In the genomic region with DNA sequence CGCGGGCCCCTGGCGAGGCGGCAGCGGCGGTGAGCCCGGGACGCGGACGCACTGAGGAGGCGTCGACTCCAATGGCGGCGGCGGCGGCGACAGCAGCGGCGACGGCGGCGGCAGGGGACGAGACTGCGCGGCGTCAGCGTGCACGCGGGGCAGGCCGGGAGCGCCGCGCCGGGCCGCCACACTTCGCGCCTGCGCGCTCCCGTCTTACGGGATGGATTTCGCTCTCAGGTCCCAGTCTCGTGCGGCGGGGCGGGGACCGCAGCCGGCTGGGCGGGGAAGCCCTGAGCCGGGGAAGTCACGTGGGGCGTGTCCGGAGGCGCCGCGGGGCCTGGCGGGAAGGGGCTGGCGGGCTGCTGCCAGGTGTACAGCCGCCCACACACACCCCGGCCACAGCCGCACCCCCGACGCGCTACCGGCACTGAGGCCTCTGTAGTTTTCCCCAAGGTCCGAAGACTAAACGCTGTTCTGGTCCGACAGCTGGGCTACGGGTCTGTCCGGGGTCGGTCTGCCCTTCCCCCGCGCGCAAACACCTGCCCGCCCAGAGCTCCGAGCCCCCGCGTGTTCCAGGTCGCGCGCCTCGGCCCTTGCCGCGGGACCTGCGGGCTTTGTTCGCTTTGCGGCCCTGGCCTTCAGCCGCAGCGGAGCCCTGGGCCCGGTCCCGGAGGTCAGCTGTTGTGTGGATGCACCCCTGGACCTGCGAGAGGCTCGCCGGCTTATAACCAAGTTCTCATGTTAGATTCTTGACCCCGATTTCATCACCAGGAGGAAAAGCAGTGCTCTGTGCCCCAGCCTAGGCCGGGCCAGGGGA, we compare ENCODE assay signal across 1 cellular context.
TF ChIP-seq lines count a peak whose summit lies in the region.

A gene (minus strand): TSS at position 91 of the 808 bp plus-strand sequence. CDS start 239 bp downstream, outside the sequence.

TF ChIP-seq in K562, 482 proteins besides CTCF, POLR2A, EP300 and RAD21 (continued from another document and continues in another):
- TF ChIP-seq, protein P1, sequence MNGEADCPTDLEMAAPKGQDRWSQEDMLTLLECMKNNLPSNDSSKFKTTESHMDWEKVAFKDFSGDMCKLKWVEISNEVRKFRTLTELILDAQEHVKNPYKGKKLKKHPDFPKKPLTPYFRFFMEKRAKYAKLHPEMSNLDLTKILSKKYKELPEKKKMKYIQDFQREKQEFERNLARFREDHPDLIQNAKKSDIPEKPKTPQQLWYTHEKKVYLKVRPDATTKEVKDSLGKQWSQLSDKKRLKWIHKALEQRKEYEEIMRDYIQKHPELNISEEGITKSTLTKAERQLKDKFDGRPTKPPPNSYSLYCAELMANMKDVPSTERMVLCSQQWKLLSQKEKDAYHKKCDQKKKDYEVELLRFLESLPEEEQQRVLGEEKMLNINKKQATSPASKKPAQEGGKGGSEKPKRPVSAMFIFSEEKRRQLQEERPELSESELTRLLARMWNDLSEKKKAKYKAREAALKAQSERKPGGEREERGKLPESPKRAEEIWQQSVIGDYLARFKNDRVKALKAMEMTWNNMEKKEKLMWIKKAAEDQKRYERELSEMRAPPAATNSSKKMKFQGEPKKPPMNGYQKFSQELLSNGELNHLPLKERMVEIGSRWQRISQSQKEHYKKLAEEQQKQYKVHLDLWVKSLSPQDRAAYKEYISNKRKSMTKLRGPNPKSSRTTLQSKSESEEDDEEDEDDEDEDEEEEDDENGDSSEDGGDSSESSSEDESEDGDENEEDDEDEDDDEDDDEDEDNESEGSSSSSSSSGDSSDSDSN (IDR thresholded peaks at IDR 0.05; ENCODE audit: borderline replicate concordance in 1 of 2, low read depth in 2 of 2, low read length in 2 of 2) = 0 out of 4 replicates have a peak, but pooled peaks of 1 of the 2 experiments have one; percentile 35
- TF ChIP-seq, protein P2, sequence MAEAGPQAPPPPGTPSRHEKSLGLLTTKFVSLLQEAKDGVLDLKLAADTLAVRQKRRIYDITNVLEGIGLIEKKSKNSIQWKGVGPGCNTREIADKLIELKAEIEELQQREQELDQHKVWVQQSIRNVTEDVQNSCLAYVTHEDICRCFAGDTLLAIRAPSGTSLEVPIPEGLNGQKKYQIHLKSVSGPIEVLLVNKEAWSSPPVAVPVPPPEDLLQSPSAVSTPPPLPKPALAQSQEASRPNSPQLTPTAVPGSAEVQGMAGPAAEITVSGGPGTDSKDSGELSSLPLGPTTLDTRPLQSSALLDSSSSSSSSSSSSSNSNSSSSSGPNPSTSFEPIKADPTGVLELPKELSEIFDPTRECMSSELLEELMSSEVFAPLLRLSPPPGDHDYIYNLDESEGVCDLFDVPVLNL (CRISPR knock-in tag; IDR thresholded peaks at IDR 0.05; ENCODE audit: low read depth) = no peak
- TF ChIP-seq, protein P3, sequence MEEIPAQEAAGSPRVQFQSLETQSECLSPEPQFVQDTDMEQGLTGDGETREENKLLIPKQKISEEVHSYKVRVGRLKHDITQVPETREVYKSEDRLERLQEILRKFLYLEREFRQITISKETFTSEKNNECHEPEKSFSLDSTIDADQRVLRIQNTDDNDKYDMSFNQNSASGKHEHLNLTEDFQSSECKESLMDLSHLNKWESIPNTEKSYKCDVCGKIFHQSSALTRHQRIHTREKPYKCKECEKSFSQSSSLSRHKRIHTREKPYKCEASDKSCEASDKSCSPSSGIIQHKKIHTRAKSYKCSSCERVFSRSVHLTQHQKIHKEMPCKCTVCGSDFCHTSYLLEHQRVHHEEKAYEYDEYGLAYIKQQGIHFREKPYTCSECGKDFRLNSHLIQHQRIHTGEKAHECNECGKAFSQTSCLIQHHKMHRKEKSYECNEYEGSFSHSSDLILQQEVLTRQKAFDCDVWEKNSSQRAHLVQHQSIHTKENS (CRISPR knock-in tag; IDR thresholded peaks at IDR 0.05) = no peak
- TF ChIP-seq, protein P4, sequence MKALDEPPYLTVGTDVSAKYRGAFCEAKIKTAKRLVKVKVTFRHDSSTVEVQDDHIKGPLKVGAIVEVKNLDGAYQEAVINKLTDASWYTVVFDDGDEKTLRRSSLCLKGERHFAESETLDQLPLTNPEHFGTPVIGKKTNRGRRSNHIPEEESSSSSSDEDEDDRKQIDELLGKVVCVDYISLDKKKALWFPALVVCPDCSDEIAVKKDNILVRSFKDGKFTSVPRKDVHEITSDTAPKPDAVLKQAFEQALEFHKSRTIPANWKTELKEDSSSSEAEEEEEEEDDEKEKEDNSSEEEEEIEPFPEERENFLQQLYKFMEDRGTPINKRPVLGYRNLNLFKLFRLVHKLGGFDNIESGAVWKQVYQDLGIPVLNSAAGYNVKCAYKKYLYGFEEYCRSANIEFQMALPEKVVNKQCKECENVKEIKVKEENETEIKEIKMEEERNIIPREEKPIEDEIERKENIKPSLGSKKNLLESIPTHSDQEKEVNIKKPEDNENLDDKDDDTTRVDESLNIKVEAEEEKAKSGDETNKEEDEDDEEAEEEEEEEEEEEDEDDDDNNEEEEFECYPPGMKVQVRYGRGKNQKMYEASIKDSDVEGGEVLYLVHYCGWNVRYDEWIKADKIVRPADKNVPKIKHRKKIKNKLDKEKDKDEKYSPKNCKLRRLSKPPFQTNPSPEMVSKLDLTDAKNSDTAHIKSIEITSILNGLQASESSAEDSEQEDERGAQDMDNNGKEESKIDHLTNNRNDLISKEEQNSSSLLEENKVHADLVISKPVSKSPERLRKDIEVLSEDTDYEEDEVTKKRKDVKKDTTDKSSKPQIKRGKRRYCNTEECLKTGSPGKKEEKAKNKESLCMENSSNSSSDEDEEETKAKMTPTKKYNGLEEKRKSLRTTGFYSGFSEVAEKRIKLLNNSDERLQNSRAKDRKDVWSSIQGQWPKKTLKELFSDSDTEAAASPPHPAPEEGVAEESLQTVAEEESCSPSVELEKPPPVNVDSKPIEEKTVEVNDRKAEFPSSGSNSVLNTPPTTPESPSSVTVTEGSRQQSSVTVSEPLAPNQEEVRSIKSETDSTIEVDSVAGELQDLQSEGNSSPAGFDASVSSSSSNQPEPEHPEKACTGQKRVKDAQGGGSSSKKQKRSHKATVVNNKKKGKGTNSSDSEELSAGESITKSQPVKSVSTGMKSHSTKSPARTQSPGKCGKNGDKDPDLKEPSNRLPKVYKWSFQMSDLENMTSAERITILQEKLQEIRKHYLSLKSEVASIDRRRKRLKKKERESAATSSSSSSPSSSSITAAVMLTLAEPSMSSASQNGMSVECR (CRISPR knock-in tag; IDR thresholded peaks at IDR 0.05) = no peak
- TF ChIP-seq PHB2 (IDR thresholded peaks at IDR 0.05; ENCODE audit: low read depth) (no peak), ZKSCAN8 (CRISPR knock-in tag; IDR thresholded peaks at IDR 0.05) (no peak), EHMT2 (IDR thresholded peaks at IDR 0.05) (no peak), DIDO1 (tag; IDR thresholded peaks at IDR 0.05; ENCODE audit: low read depth) (no peak), ESRRA (IDR thresholded peaks at IDR 0.05; ENCODE audit: borderline replicate concordance, low read depth) (peak; percentile 79; the same call in 1 of the 2 replicates), PHF8 (IDR thresholded peaks at IDR 0.05; ENCODE audit: borderline replicate concordance, low read length) (peak; percentile 76; the same call in 1 of the 2 replicates), ZNF699 (CRISPR knock-in tag; IDR thresholded peaks at IDR 0.05; ENCODE audit: insufficient replicate concordance) (no peak), NRF1 (conservative IDR thresholded peaks at IDR 0.05 in 1 of 2, IDR thresholded peaks at IDR 0.05 in 1 of 2) (peak; percentile 89 to 92), ZSCAN29 (IDR thresholded peaks at IDR 0.05) (peak; percentile 29; the same call in 1 of the 2 replicates), RBM25 (IDR thresholded peaks at IDR 0.05; ENCODE audit: low read depth, low read length, severe bottlenecking) (no peak), NFATC3 (IDR thresholded peaks at IDR 0.05) (no peak), MBD2 (IDR thresholded peaks at IDR 0.05; ENCODE audit: borderline replicate concordance, low read depth) (no peak), SMARCC2 (IDR thresholded peaks at IDR 0.05; ENCODE audit: low read depth) (0 out of 2 replicates have a peak, but pooled peaks have one; percentile 22), NCOA4 (IDR thresholded peaks at IDR 0.05; ENCODE audit: partially characterized antibody) (no peak), NR4A1 (CRISPR knock-in tag; IDR thresholded peaks at IDR 0.05) (0 out of 2 replicates have a peak, but pooled peaks have one; percentile 63), NR4A1 (tag; IDR thresholded peaks at IDR 0.05) (no peak)
- TF ChIP-seq, protein P5, sequence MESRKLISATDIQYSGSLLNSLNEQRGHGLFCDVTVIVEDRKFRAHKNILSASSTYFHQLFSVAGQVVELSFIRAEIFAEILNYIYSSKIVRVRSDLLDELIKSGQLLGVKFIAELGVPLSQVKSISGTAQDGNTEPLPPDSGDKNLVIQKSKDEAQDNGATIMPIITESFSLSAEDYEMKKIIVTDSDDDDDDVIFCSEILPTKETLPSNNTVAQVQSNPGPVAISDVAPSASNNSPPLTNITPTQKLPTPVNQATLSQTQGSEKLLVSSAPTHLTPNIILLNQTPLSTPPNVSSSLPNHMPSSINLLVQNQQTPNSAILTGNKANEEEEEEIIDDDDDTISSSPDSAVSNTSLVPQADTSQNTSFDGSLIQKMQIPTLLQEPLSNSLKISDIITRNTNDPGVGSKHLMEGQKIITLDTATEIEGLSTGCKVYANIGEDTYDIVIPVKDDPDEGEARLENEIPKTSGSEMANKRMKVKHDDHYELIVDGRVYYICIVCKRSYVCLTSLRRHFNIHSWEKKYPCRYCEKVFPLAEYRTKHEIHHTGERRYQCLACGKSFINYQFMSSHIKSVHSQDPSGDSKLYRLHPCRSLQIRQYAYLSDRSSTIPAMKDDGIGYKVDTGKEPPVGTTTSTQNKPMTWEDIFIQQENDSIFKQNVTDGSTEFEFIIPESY (CRISPR knock-in tag; IDR thresholded peaks at IDR 0.05) = no peak
- TF ChIP-seq, protein P6, sequence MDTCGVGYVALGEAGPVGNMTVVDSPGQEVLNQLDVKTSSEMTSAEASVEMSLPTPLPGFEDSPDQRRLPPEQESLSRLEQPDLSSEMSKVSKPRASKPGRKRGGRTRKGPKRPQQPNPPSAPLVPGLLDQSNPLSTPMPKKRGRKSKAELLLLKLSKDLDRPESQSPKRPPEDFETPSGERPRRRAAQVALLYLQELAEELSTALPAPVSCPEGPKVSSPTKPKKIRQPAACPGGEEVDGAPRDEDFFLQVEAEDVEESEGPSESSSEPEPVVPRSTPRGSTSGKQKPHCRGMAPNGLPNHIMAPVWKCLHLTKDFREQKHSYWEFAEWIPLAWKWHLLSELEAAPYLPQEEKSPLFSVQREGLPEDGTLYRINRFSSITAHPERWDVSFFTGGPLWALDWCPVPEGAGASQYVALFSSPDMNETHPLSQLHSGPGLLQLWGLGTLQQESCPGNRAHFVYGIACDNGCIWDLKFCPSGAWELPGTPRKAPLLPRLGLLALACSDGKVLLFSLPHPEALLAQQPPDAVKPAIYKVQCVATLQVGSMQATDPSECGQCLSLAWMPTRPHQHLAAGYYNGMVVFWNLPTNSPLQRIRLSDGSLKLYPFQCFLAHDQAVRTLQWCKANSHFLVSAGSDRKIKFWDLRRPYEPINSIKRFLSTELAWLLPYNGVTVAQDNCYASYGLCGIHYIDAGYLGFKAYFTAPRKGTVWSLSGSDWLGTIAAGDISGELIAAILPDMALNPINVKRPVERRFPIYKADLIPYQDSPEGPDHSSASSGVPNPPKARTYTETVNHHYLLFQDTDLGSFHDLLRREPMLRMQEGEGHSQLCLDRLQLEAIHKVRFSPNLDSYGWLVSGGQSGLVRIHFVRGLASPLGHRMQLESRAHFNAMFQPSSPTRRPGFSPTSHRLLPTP (IDR thresholded peaks at IDR 0.05; ENCODE audit: borderline replicate concordance, extremely low read depth, insufficient read length) = no peak
- TF ChIP-seq, protein P7, sequence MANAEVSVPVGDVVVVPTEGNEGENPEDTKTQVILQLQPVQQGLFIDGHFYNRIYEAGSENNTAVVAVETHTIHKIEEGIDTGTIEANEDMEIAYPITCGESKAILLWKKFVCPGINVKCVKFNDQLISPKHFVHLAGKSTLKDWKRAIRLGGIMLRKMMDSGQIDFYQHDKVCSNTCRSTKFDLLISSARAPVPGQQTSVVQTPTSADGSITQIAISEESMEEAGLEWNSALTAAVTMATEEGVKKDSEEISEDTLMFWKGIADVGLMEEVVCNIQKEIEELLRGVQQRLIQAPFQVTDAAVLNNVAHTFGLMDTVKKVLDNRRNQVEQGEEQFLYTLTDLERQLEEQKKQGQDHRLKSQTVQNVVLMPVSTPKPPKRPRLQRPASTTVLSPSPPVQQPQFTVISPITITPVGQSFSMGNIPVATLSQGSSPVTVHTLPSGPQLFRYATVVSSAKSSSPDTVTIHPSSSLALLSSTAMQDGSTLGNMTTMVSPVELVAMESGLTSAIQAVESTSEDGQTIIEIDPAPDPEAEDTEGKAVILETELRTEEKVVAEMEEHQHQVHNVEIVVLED (CRISPR knock-in tag; IDR thresholded peaks at IDR 0.05) = peak; percentile 97
- TF ChIP-seq, protein P8, sequence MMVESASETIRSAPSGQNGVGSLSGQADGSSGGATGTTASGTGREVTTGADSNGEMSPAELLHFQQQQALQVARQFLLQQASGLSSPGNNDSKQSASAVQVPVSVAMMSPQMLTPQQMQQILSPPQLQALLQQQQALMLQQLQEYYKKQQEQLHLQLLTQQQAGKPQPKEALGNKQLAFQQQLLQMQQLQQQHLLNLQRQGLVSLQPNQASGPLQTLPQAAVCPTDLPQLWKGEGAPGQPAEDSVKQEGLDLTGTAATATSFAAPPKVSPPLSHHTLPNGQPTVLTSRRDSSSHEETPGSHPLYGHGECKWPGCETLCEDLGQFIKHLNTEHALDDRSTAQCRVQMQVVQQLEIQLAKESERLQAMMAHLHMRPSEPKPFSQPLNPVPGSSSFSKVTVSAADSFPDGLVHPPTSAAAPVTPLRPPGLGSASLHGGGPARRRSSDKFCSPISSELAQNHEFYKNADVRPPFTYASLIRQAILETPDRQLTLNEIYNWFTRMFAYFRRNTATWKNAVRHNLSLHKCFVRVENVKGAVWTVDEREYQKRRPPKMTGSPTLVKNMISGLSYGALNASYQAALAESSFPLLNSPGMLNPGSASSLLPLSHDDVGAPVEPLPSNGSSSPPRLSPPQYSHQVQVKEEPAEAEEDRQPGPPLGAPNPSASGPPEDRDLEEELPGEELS (CRISPR knock-in tag; IDR thresholded peaks at IDR 0.05; ENCODE audit: borderline replicate concordance) = 0 out of 2 replicates have a peak, but pooled peaks have one; percentile 40
- TF ChIP-seq, protein P9, sequence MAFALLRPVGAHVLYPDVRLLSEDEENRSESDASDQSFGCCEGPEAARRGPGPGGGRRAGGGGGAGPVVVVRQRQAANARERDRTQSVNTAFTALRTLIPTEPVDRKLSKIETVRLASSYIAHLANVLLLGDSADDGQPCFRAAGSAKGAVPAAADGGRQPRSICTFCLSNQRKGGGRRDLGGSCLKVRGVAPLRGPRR (CRISPR knock-in tag; IDR thresholded peaks at IDR 0.05) = no peak
